Comparison of ENCODE assay signal across 7 cellular contexts in genomic region chr1:40478276-40478675, GRCh38. TPM values are rescaled to one million over a fixed set of nuclear protein-coding genes. Genes with fewer than 3 reads are reported as not detected.
DNase-seq lines count a peak whose midpoint lies in the region; ATAC-seq and TF ChIP-seq lines count a peak whose summit lies in the region.

No MANE protein-coding gene starts in this region.

- H3K4me3 ChIP-seq in DOHH2 (ENCODE audit: low read length) (peak overlapping the region; percentile 76), Panc1 (ENCODE audit: low read depth in 2 of 2, low read length in 2 of 2) (peak overlapping the region; percentile 79 to 90)

- TF ChIP-seq CTCF in DOHH2 (IDR thresholded peaks at IDR 0.05; ENCODE audit: low read depth, low read length, poor library complexity, severe bottlenecking) (no peak), Panc1 (IDR thresholded peaks at IDR 0.05) (no peak)

- H3K9me3 ChIP-seq in DOHH2 (ENCODE audit: control insufficient read depth, insufficient read depth, low read length), result peaks cover 16% of the 10 kb centered on the region
- H3K9me3 ChIP-seq in Panc1 (ENCODE audit: control insufficient read depth, insufficient read depth, low read depth, low read length), result peaks cover 26% of the 10 kb centered on the region

- no peak for DNase-seq in Panc1 (ENCODE audit: low read depth, low spot score)
- DNase-seq in fibroblast of gingiva (ENCODE audit: low read depth), result peak; percentile 3
- peak; percentile 37 for DNase-seq in putamen (ENCODE audit: low spot score)
- no peak for DNase-seq in stimulated activated CD8-positive, alpha-beta memory T cell treated with anti-CD3 and anti-CD28 coated beads, Interleukin-4, amount 100 ng/mL, for 48 hours
- DNase-seq in NCI-H2227 (lab: John Stamatoyannopoulos, UW; ENCODE audit: unreplicated experiment), result no peak

- H3K36me3 ChIP-seq in DOHH2 (ENCODE audit: control insufficient read depth, low read length) (peaks cover 33% of the 10 kb centered on the region), Panc1 (ENCODE audit: control insufficient read depth, insufficient read depth, low read length) (no peaks in the 10 kb centered on the region)

- no peak overlapping the region for H3K27ac ChIP-seq in DOHH2 (ENCODE audit: low read depth, low read length)
- peak overlapping the region; percentile 82; the same call in 1 of the 2 replicates for H3K27ac ChIP-seq in Panc1 (ENCODE audit: low read length)

- H3K4me1 ChIP-seq in DOHH2 (ENCODE audit: control insufficient read depth, low read length) (peaks cover 27% of the 10 kb centered on the region), Panc1 (ENCODE audit: control insufficient read depth, insufficient read depth, low read length) (peaks cover 4% of the 10 kb centered on the region; the same call in 1 of the 2 replicates)

- intact Hi-C loops in Panc1 (cut with micrococcal nuclease; ENCODE audit: unreplicated experiment), result no loop called here

- no peaks in the 10 kb centered on the region for H4K20me1 ChIP-seq in DOHH2 (ENCODE audit: control insufficient read depth, insufficient read depth, low read depth, low read length)

- H3F3A ChIP-seq in DOHH2 (ENCODE audit: control insufficient read depth, insufficient read depth), result no peaks in the 10 kb centered on the region; the same call in 1 of the 2 replicates

- in situ Hi-C loops in Panc1 (cut with HindIII; ENCODE audit: low pct_unique_long_range_greater_than_20kb, low sequenced_read_pairs), result no loop called here

- POLR2A ChIA-PET in Panc1 (lab: Charles Lee), result no interaction called here

- BruUV-seq in Panc1 (replicated peaks; lab: Mats Ljungman, UMichigan), result no TSS peak

- ATAC-seq in Panc1, result no peak
- ATAC-seq in HG02588 (IDR thresholded peaks at IDR 0.05; ENCODE audit: unreplicated experiment), result no peak

- H3K27me3 ChIP-seq in DOHH2 (ENCODE audit: control insufficient read depth, low read length) (no peaks in the 10 kb centered on the region), Panc1 (ENCODE audit: control insufficient read depth, insufficient read depth, low read length) (no peaks in the 10 kb centered on the region)

- peak overlapping the region; percentile 80 for H3K4me2 ChIP-seq in DOHH2 (ENCODE audit: low read length)

- CTCF ChIA-PET in Panc1 (lab: Charles Lee), result interaction anchor here (0.6 kb wide), 1 partner anchor 40 kb away, joined by 3 read pairs; no protein-coding TSS in a partner anchor

- H3K9me2 ChIP-seq in DOHH2 (replicated peaks; ENCODE audit: control insufficient read depth, low read length), result no peaks in the 10 kb centered on the region

- peaks cover 9% of the 10 kb centered on the region for H3K79me2 ChIP-seq in DOHH2 (ENCODE audit: control insufficient read depth, low read length)

RNA-seq across cellular contexts. Expression of gene ZFP69, which starts 1.2 kb away (rescaled TPM):
- 6.4 TPM for total RNA-seq in Panc1 (2021; ENCODE audit: unreplicated experiment)
- 3.8 TPM for polyA plus RNA-seq in Panc1 (2012; ENCODE audit: insufficient read length)

RNA-seq across cellular contexts. Expression of gene ZFP69B, which starts 28.0 kb away (rescaled TPM):
- total RNA-seq in Panc1 (2021; ENCODE audit: unreplicated experiment), result 11.6 TPM
- 4.6 TPM for polyA plus RNA-seq in Panc1 (2012; ENCODE audit: insufficient read length)

RNA-seq across cellular contexts. Expression of gene EXO5, which starts 30.3 kb away (rescaled TPM):
- total RNA-seq in Panc1 (2021; ENCODE audit: unreplicated experiment), result 17.9 TPM
- 10.0 TPM for polyA plus RNA-seq in Panc1 (2012; ENCODE audit: insufficient read length)

RNA-seq across cellular contexts. Expression of gene ZNF684, which starts 53.2 kb away (rescaled TPM):
- total RNA-seq in Panc1 (2021; ENCODE audit: unreplicated experiment), result 5.3 TPM
- polyA plus RNA-seq in Panc1 (2012; ENCODE audit: insufficient read length), result 4.9 TPM

Comparison
In these comparisons a context has a peak if more than half of its experiments do, and no peak if none do; other contexts are left out.
1. DNase-seq: peak in fibroblast of gingiva (single experiment) and putamen (single experiment); none in Panc1 (single experiment), stimulated activated CD8-positive, alpha-beta memory T cell treated with anti-CD3 and anti-CD28 coated beads, Interleukin-4, amount 100 ng/mL, for 48 hours (single experiment) and NCI-H2227 (single experiment).